In the genomic region with DNA sequence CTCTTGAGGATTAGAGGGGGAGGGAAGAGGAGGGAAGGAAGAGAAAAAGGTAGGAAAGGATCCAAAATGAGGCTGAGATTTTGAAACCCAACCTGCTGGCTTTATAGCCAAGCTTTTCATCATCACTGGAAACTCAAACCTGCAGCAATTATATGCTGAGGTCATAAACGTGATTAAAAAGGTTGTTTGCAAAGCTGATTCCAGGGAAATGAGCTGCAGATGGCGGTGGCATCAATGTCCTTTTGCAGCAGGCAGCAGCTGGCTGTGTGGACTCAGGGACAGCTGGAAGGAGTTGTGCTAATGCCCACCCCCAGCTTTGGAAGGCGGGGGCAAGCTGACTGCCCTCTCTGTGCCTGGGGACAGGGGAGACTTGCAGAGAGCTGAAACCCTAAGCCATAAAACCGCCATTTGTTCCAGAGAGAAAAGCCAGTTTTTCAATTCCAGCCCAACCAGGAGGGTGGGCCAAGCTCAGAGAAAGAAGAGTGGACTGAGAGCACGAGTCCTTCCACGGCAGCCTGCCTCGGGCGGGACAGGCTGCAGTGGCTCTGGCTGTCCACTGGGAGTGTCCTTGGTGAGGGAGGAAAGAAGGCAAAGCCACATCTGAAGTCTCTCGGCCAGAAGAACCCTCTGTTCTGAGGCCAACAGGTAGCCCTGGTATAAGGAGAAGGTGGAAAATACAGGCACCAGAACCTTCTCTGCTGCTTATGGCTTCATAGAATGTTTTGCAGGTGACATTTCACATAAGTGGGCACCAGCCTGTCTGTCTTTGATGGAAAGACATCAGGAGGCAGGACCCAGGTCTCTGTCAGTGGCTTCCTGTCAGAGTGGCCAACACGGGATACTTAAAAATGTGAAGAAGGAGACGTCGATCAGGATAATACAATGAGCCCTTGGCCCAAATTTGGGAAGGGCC, we compare ENCODE assay signal across 8 cellular contexts.
DNase-seq lines count a peak whose midpoint lies in the region; ATAC-seq and FAIRE-seq lines count a peak whose summit lies in the region.

No MANE protein-coding gene starts in this region.

- H3K27me3 ChIP-seq in GM23248 (replicated peaks; ENCODE audit: insufficient read depth) = peaks cover 51% of the 10 kb centered on the region

- no peak overlapping the region for H3K27ac Mint-ChIP-seq in immature natural killer cell

- H3K4me3 Mint-ChIP-seq in immature natural killer cell = no peak overlapping the region

- H4K20me1 ChIP-seq in GM23248 (ENCODE audit: insufficient read depth) = no peaks in the 10 kb centered on the region

- H3K9me3 Mint-ChIP-seq in immature natural killer cell = no peaks in the 10 kb centered on the region

- no peak for FAIRE-seq in GM19239 (lab: Jason Lieb, UNC)

- no peaks in the 10 kb centered on the region for H3F3A ChIP-seq in GM23248 (ENCODE audit: insufficient read depth)

- H3K9ac ChIP-seq in GM23248 = no peak overlapping the region

- WGBS in GM23248 (ENCODE audit: low coverage in 1 of 2, low lambda C conversion rate in 2 of 2, missing lambda C conversion rate in 2 of 2), 2 experiments = 8 to 9% methylated on average over 11 to 12 of the region's 12 CpGs

- in situ Hi-C loops in GM23248 (cut with MboI) = loop anchor here (10.0 kb wide), 1 partner anchor 390 kb away; no protein-coding TSS in a partner anchor

- H3K79me2 ChIP-seq in GM23248 (ENCODE audit: insufficient read depth) = no peaks in the 10 kb centered on the region

- peak overlapping the region; percentile 42 for H3K4me2 ChIP-seq in GM23248 (ENCODE audit: unreplicated experiment)

- no peaks in the 10 kb centered on the region for H3K36me3 ChIP-seq in GM23248 (ENCODE audit: low read depth)

- H3K36me3 Mint-ChIP-seq in immature natural killer cell = no peaks in the 10 kb centered on the region

- H3K9me2 ChIP-seq in GM23248 (ENCODE audit: insufficient read depth) = no peaks in the 10 kb centered on the region

- H3K27me3 Mint-ChIP-seq in immature natural killer cell (ENCODE audit: low read depth in 3 of 3) = peaks cover 3 to 10% (median 8%) of the 10 kb centered on the region in 3 donors

- H3K9me3 ChIP-seq in GM23248 (ENCODE audit: low read depth) = no peaks in the 10 kb centered on the region

- no peak overlapping the region for H3K4me3 ChIP-seq in GM23248

- peak overlapping the region; percentile 3; the same call in 1 of the 2 replicates for H2AFZ ChIP-seq in GM23248

- DNase-seq in GM23248 (peak; percentile 70), NCI-H345 (lab: John Stamatoyannopoulos, UW) (peak; percentile 62), cerebellar cortex (ENCODE audit: low spot score) (peak; percentile 24), lung microvascular endothelial cell (ENCODE audit: low read depth in 2 of 2) (peak; percentile 48 to 56), GM19239 (ENCODE audit: insufficient read length, low spot score) (no peak), KG1 (lab: John Stamatoyannopoulos, UW) (no peak), immature natural killer cell (no peak)

- H3K4me1 Mint-ChIP-seq in immature natural killer cell = peaks cover 1 to 6% of the 10 kb centered on the region in 2 donors

- ATAC-seq in GM21447 (IDR thresholded peaks at IDR 0.05; ENCODE audit: unreplicated experiment) = no peak

- H3K27ac ChIP-seq in GM23248 = no peak overlapping the region

- no peaks in the 10 kb centered on the region for H3K4me1 ChIP-seq in GM23248 (ENCODE audit: insufficient read depth)

Comparison
In these comparisons a context has a peak if more than half of its experiments do, and no peak if none do; other contexts are left out.
1. DNase-seq: peak in GM23248 (single experiment), NCI-H345 (single experiment), cerebellar cortex (single experiment) and lung microvascular endothelial cell (2 of 2); none in GM19239 (single experiment), KG1 (single experiment) and immature natural killer cell (0 of 3).